ENCODE assay signal across 32 cellular contexts in genomic region chr15:77748078-77749064, GRCh38.
DNase-seq lines count a peak whose midpoint lies in the region; ATAC-seq and TF ChIP-seq lines count a peak whose summit lies in the region.
"Had no signal": no experiment of that assay in that cellular context is flagged by ENCODE, and none has a peak within 500 bp of the region (broad histone marks: within the 10 kb centered on the region; RNA-seq: fewer than 3 reads in every experiment).

No MANE protein-coding gene starts in this region.

- no peak for TF ChIP-seq POLR2A in spleen (IDR thresholded peaks at IDR 0.05)

- intact Hi-C loops in activated CD8-positive, alpha-beta T cell treated with anti-CD3 and anti-CD28 coated beads for 36 hours (cut with micrococcal nuclease): no loop called here
- intact Hi-C loops in colonic mucosa (cut with DNase I) (no loop called here), spleen (cut with DNase I; ENCODE audit: low total_unique reads) (no loop called here)

- peak; percentile 53 for ATAC-seq in activated CD8-positive, alpha-beta T cell treated with anti-CD3 and anti-CD28 coated beads for 36 hours
- no peak for ATAC-seq in activated CD8-positive, alpha-beta T cell treated with anti-CD3 and anti-CD28 coated beads, Interleukin-2, amount 10 ng/mL, durations not matched to agents 7 days and 5 days
- ATAC-seq in stimulated activated naive B cell treated with anti-CD40 and anti-IgM and Interleukin-4, amounts not matched to agents 10 μg/mL and 1 μg/mL and 100 μg/mL, for 72 hours (replicated peaks): peak; percentile 12 to 20
- ATAC-seq in HG03135 (IDR thresholded peaks at IDR 0.05; ENCODE audit: unreplicated experiment): no peak
- ATAC-seq: left colon had no signal

- no peaks in the 10 kb centered on the region for H3K9me3 Mint-ChIP-seq in activated CD8-positive, alpha-beta T cell treated with anti-CD3 and anti-CD28 coated beads for 36 hours
- no peaks in the 10 kb centered on the region for H3K9me3 Mint-ChIP-seq in activated CD8-positive, alpha-beta T cell treated with anti-CD3 and anti-CD28 coated beads, Interleukin-2, amount 10 ng/mL, durations not matched to agents 7 days and 5 days (ENCODE audit: insufficient read depth)
- H3K9me3 Mint-ChIP-seq in stimulated activated naive B cell treated with anti-CD40 and anti-IgM and Interleukin-4, amounts not matched to agents 10 μg/mL and 1 μg/mL and 100 μg/mL, for 72 hours: no peaks in the 10 kb centered on the region
- H3K9me3 Mint-ChIP-seq: IgD-negative memory B cell, nephron had no signal

- no peaks in the 10 kb centered on the region for H3K79me2 ChIP-seq in MM.1S (ENCODE audit: low read length)

- H3K4me3 ChIP-seq in MM.1S (ENCODE audit: low read length) (peak overlapping the region; percentile 17; the same call in 1 of the 2 replicates), colonic mucosa (no peak overlapping the region), spleen (no peak overlapping the region)

- no peaks in the 10 kb centered on the region for H3K9me2 ChIP-seq in MM.1S (replicated peaks; ENCODE audit: insufficient read depth, low read length)

- no peaks in the 10 kb centered on the region for H4K20me1 ChIP-seq in MM.1S (ENCODE audit: insufficient read depth, low read length)

- H3K4me1 ChIP-seq in MM.1S (ENCODE audit: low read length) (no peaks in the 10 kb centered on the region), colonic mucosa (no peaks in the 10 kb centered on the region), spleen (peaks cover 0 to 7% (median 0%) of the 10 kb centered on the region in 6 donors)

- H3K4me1 Mint-ChIP-seq in activated CD8-positive, alpha-beta T cell treated with anti-CD3 and anti-CD28 coated beads for 36 hours (ENCODE audit: low read depth): peaks cover 8% of the 10 kb centered on the region
- peaks cover 4% of the 10 kb centered on the region for H3K4me1 Mint-ChIP-seq in activated CD8-positive, alpha-beta T cell treated with anti-CD3 and anti-CD28 coated beads, Interleukin-2, amount 10 ng/mL, durations not matched to agents 7 days and 5 days (ENCODE audit: low read depth)
- peaks cover 7 to 14% of the 10 kb centered on the region in 2 donors for H3K4me1 Mint-ChIP-seq in stimulated activated naive B cell treated with anti-CD40 and anti-IgM and Interleukin-4, amounts not matched to agents 10 μg/mL and 1 μg/mL and 100 μg/mL, for 72 hours

- H3K27me3 ChIP-seq in MM.1S (replicated peaks; ENCODE audit: insufficient read depth, low read length) (peaks cover 46% of the 10 kb centered on the region), colonic mucosa (no peaks in the 10 kb centered on the region), spleen (replicated peaks in 1 of 7) (peaks cover 0 to 9% (median 0%) of the 10 kb centered on the region in 7 donors)
- H3K27me3 ChIP-seq: upper lobe of left lung had no signal

- no peak overlapping the region for H3K9ac ChIP-seq in MM.1S (ENCODE audit: low read length)
- H3K9ac ChIP-seq in colonic mucosa (ENCODE audit: low read depth in 2 of 2, low read length in 2 of 2): no peak overlapping the region

- 75 to 86% (median 79%) methylated on average over 9 to 10 of the region's 10 CpGs for WGBS in spleen, 5 donors

- TF ChIP-seq CTCF in activated CD8-positive, alpha-beta T cell treated with anti-CD3 and anti-CD28 coated beads for 36 hours (IDR thresholded peaks at IDR 0.05): no peak
- TF ChIP-seq CTCF in MM.1S (IDR thresholded peaks at IDR 0.05; ENCODE audit: low read length) (no peak), colonic mucosa (IDR thresholded peaks at IDR 0.05) (no peak), spleen (IDR thresholded peaks at IDR 0.05 in 8 of 11, conservative IDR thresholded peaks at IDR 0.05 in 3 of 11) (no peak)

- no peak overlapping the region for H3K27ac ChIP-seq in MM.1S (ENCODE audit: low read length)
- no peak overlapping the region for H3K27ac ChIP-seq in colonic mucosa
- no peak overlapping the region for H3K27ac ChIP-seq in spleen
- H3K27ac ChIP-seq: upper lobe of left lung, WERI-Rb-1 had no signal

- no peak overlapping the region for H3K4me3 Mint-ChIP-seq in activated CD8-positive, alpha-beta T cell treated with anti-CD3 and anti-CD28 coated beads for 36 hours
- no peak overlapping the region for H3K4me3 Mint-ChIP-seq in activated CD8-positive, alpha-beta T cell treated with anti-CD3 and anti-CD28 coated beads, Interleukin-2, amount 10 ng/mL, durations not matched to agents 7 days and 5 days
- no peak overlapping the region for H3K4me3 Mint-ChIP-seq in stimulated activated naive B cell treated with anti-CD40 and anti-IgM and Interleukin-4, amounts not matched to agents 10 μg/mL and 1 μg/mL and 100 μg/mL, for 72 hours
- H3K4me3 Mint-ChIP-seq: activated naive CD8-positive, alpha-beta T cell; B cell; IgD-negative memory B cell; nephron had no signal

- H3K36me3 Mint-ChIP-seq in activated CD8-positive, alpha-beta T cell treated with anti-CD3 and anti-CD28 coated beads for 36 hours (ENCODE audit: low read depth): no peaks in the 10 kb centered on the region
- no peaks in the 10 kb centered on the region for H3K36me3 Mint-ChIP-seq in activated CD8-positive, alpha-beta T cell treated with anti-CD3 and anti-CD28 coated beads, Interleukin-2, amount 10 ng/mL, durations not matched to agents 7 days and 5 days (ENCODE audit: low read depth)
- no peaks in the 10 kb centered on the region for H3K36me3 Mint-ChIP-seq in stimulated activated naive B cell treated with anti-CD40 and anti-IgM and Interleukin-4, amounts not matched to agents 10 μg/mL and 1 μg/mL and 100 μg/mL, for 72 hours
- H3K36me3 Mint-ChIP-seq: activated naive CD8-positive, alpha-beta T cell; CD4-positive, alpha-beta memory T cell; IgD-negative memory B cell had no signal

- H3K36me3 ChIP-seq in MM.1S (replicated peaks; ENCODE audit: insufficient read depth, low read length): no peaks in the 10 kb centered on the region
- no peaks in the 10 kb centered on the region for H3K36me3 ChIP-seq in colonic mucosa
- H3K36me3 ChIP-seq in spleen: no peaks in the 10 kb centered on the region
- H3K36me3 ChIP-seq: upper lobe of left lung, WERI-Rb-1 had no signal

- H3K27me3 Mint-ChIP-seq in activated CD8-positive, alpha-beta T cell treated with anti-CD3 and anti-CD28 coated beads for 36 hours: peaks cover 2% of the 10 kb centered on the region
- peaks cover 4% of the 10 kb centered on the region for H3K27me3 Mint-ChIP-seq in activated CD8-positive, alpha-beta T cell treated with anti-CD3 and anti-CD28 coated beads, Interleukin-2, amount 10 ng/mL, durations not matched to agents 7 days and 5 days (ENCODE audit: low read depth)
- peaks cover 9 to 14% of the 10 kb centered on the region in 2 donors for H3K27me3 Mint-ChIP-seq in stimulated activated naive B cell treated with anti-CD40 and anti-IgM and Interleukin-4, amounts not matched to agents 10 μg/mL and 1 μg/mL and 100 μg/mL, for 72 hours
- H3K27me3 Mint-ChIP-seq: activated naive CD8-positive, alpha-beta T cell had no signal

- peak overlapping the region; percentile 57 for H3K4me2 ChIP-seq in MM.1S (ENCODE audit: low read depth, low read length)

- no peak overlapping the region for H3K27ac Mint-ChIP-seq in activated CD8-positive, alpha-beta T cell treated with anti-CD3 and anti-CD28 coated beads for 36 hours
- no peak overlapping the region for H3K27ac Mint-ChIP-seq in activated CD8-positive, alpha-beta T cell treated with anti-CD3 and anti-CD28 coated beads, Interleukin-2, amount 10 ng/mL, durations not matched to agents 7 days and 5 days
- no peak overlapping the region for H3K27ac Mint-ChIP-seq in stimulated activated naive B cell treated with anti-CD40 and anti-IgM and Interleukin-4, amounts not matched to agents 10 μg/mL and 1 μg/mL and 100 μg/mL, for 72 hours
- H3K27ac Mint-ChIP-seq: activated naive CD8-positive, alpha-beta T cell; B cell; nephron had no signal

- POLR2A ChIA-PET in activated CD8-positive, alpha-beta T cell treated with anti-CD3 and anti-CD28 coated beads for 36 hours (lab: Charles Lee): no interaction called here
- POLR2A ChIA-PET in activated CD8-positive, alpha-beta T cell treated with anti-CD3 and anti-CD28 coated beads, Interleukin-2, amount 10 ng/mL, durations not matched to agents 7 days and 5 days (lab: Charles Lee): no interaction called here

- H2AFZ ChIP-seq in MM.1S (ENCODE audit: low read length): no peak overlapping the region

- H3K9me3 ChIP-seq in MM.1S (replicated peaks; ENCODE audit: insufficient read depth, low read length): no peaks in the 10 kb centered on the region
- no peaks in the 10 kb centered on the region for H3K9me3 ChIP-seq in colonic mucosa
- H3K9me3 ChIP-seq in spleen: no peaks in the 10 kb centered on the region
- H3K9me3 ChIP-seq: upper lobe of left lung had no signal

- CTCF ChIA-PET in activated CD8-positive, alpha-beta T cell treated with anti-CD3 and anti-CD28 coated beads for 36 hours (lab: Charles Lee): no interaction called here
- CTCF ChIA-PET in activated CD8-positive, alpha-beta T cell treated with anti-CD3 and anti-CD28 coated beads, Interleukin-2, amount 10 ng/mL, durations not matched to agents 7 days and 5 days (lab: Charles Lee): no interaction called here

- DNase-seq in activated CD8-positive, alpha-beta T cell treated with anti-CD3 and anti-CD28 coated beads for 36 hours: no peak
- no peak for DNase-seq in activated CD8-positive, alpha-beta T cell treated with anti-CD3 and anti-CD28 coated beads, Interleukin-2, amount 10 ng/mL, durations not matched to agents 7 days and 5 days
- DNase-seq in MM.1S (no peak), colonic mucosa (peak; percentile 23), spleen (no peak), NCI-H446 treated with DMSO at 0.1 percent for 48 hours (lab: John Stamatoyannopoulos, UW) (no peak)
- no peak for DNase-seq in stimulated activated naive B cell treated with anti-CD40 and anti-IgM and Interleukin-4, amounts not matched to agents 10 μg/mL and 1 μg/mL and 100 μg/mL, for 72 hours
- DNase-seq: ACHN; activated CD4-positive, alpha-beta T cell treated with anti-CD3 and anti-CD28 coated beads for 4 hours; activated CD8-positive, alpha-beta memory T cell treated with anti-CD3 and anti-CD28 coated beads for 24 hours; activated effector memory CD4-positive, alpha-beta T cell treated with Interleukin-2 at 50 U/mL for 16 hours; aorta; CD4-positive, alpha-beta memory T cell; effector CD4-positive, alpha-beta T cell; EL; GOT3; hypothalamus; left colon; mammary epithelial cell; NCI-H1105; NCI-H187; NCI-H2171; NCI-H510A treated with DMSO at 0.1 percent for 48 hours; SIG-M5; stimulated activated naive CD4-positive, alpha-beta T cell; upper lobe of left lung; WERI-Rb-1 had no signal

- no peaks in the 10 kb centered on the region for H3F3A ChIP-seq in MM.1S (ENCODE audit: insufficient read depth, low read length)

Comparison
In these comparisons a context has a peak if more than half of its experiments do, and no peak if none do; other contexts are left out.
1. ATAC-seq: peak in activated CD8-positive, alpha-beta T cell treated with anti-CD3 and anti-CD28 coated beads for 36 hours (single experiment) and stimulated activated naive B cell treated with anti-CD40 and anti-IgM and Interleukin-4, amounts not matched to agents 10 μg/mL and 1 μg/mL and 100 μg/mL, for 72 hours (2 of 2); none in activated CD8-positive, alpha-beta T cell treated with anti-CD3 and anti-CD28 coated beads, Interleukin-2, amount 10 ng/mL, durations not matched to agents 7 days and 5 days (single experiment) and HG03135 (single experiment).